ENCODE assay signal across 1 cellular context in genomic region chr16:66503612-66504011, GRCh38.
A peak's percentile ranks its signal among the peaks of the same experiment; 100 is the strongest.
TF ChIP-seq lines count a peak whose summit lies in the region.

No MANE protein-coding gene starts in this region.

TF ChIP-seq in K562, 482 proteins besides CTCF, POLR2A, EP300 and RAD21:
- TF ChIP-seq CXXC5 (CRISPR knock-in tag; IDR thresholded peaks at IDR 0.05), result no peak
- TF ChIP-seq ETS1 (conservative IDR thresholded peaks at IDR 0.05; ENCODE audit: control insufficient read depth, low read depth, low read length), result no peak
- no peak for TF ChIP-seq CSDE1 (IDR thresholded peaks at IDR 0.05)
- TF ChIP-seq ZNF354B (CRISPR knock-in tag; IDR thresholded peaks at IDR 0.05), result no peak
- TF ChIP-seq ZHX1 (conservative IDR thresholded peaks at IDR 0.05; ENCODE audit: low read length), result no peak
- no peak for TF ChIP-seq MXI1 (IDR thresholded peaks at IDR 0.05; ENCODE audit: low read depth, low read length)
- TF ChIP-seq CEBPB (tag; IDR thresholded peaks at IDR 0.05), result peak; percentile 59
- no peak for TF ChIP-seq CEBPG (CRISPR knock-in tag; IDR thresholded peaks at IDR 0.05)
- 0 out of 4 replicates have a peak, but pooled peaks of 1 of the 2 experiments have one; percentile 28 for TF ChIP-seq CEBPG (tag; conservative IDR thresholded peaks at IDR 0.05 in 1 of 2, IDR thresholded peaks at IDR 0.05 in 1 of 2)
